In the genomic region with DNA sequence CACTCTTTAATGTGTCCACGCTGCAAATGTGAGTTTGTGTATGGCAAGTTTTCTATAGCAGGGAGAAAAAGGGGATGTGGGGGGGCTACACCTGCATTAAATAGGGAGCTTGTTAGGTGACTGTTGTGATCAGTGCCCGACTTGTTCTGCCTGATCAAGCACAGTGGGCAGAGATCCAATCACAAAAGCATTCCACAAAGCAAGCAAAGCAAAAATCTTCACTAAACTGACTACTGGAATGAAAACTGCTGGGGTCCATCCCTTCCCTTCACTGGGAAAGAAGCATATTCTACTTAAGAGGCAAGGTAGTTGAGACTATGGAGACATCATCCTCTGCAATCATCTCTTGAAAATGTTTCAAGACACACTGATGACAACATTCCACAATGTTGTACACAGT, we compare ENCODE assay signal across 28 cellular contexts. TPM values are rescaled to one million over a fixed set of nuclear protein-coding genes. Genes with fewer than 3 reads are reported as not detected.
"Had no signal": no experiment of that assay in that cellular context is flagged by ENCODE, and none has a peak within 500 bp of the region (broad histone marks: within the 10 kb centered on the region; RNA-seq: fewer than 3 reads in every experiment).

No MANE protein-coding gene starts in this region.

- H3K9me3 ChIP-seq: mucosa of descending colon, sigmoid colon, testis, upper lobe of right lung had no signal

- H3K27ac Mint-ChIP-seq: activated CD4-positive, alpha-beta memory T cell treated with anti-CD3 and anti-CD28 coated beads, Interleukin-2, amount 10 ng/mL, durations not matched to agents 7 days and 5 days; activated CD4-positive, alpha-beta T cell treated with anti-CD3 and anti-CD28 coated beads, Interleukin-2, amount 10 ng/mL, durations not matched to agents 24 days and 14 days; activated naive CD4-positive, alpha-beta T cell treated with anti-CD3 and anti-CD28 coated beads, Interleukin-2, amount 10 ng/mL, durations not matched to agents 7 days and 5 days; activated T-cell treated with anti-CD3 and anti-CD28 coated beads, Interleukin-2, amount 50 U/mL, for 72 hours; memory B cell; stimulated activated naive B cell treated with anti-CD40 and anti-IgM and Interleukin-4, amounts not matched to agents 10 μg/mL and 1 μg/mL and 100 μg/mL, for 72 hours had no signal

- DNase-seq: activated CD4-positive, alpha-beta memory T cell treated with anti-CD3 and anti-CD28 coated beads, Interleukin-2, amount 10 ng/mL, durations not matched to agents 7 days and 5 days; activated CD4-positive, alpha-beta T cell treated with anti-CD3 and anti-CD28 coated beads, Interleukin-2, amount 10 ng/mL, durations not matched to agents 24 days and 14 days; activated effector memory CD4-positive, alpha-beta T cell treated with Interleukin-2 at 50 U/mL for 16 hours; activated naive CD4-positive, alpha-beta T cell treated with anti-CD3 and anti-CD28 coated beads, Interleukin-2, amount 10 ng/mL, durations not matched to agents 7 days and 5 days; activated T-cell treated with anti-CD3 and anti-CD28 coated beads, Interleukin-2, amount 50 U/mL, for 72 hours; effector CD8-positive, alpha-beta T cell; foreskin keratinocyte; left cardiac atrium; mucosa of descending colon; sigmoid colon; stimulated activated CD4-positive, alpha-beta T cell treated with anti-CD3 and anti-CD28 coated beads, Interleukin-2, amount 100 ng/mL, for 48 hours; stimulated activated CD8-positive, alpha-beta memory T cell treated with anti-CD3 and anti-CD28 coated beads, Interleukin-4, amount 100 ng/mL, for 48 hours; stimulated activated naive B cell treated with anti-CD40 and anti-IgM and Interleukin-4, amounts not matched to agents 10 μg/mL and 1 μg/mL and 100 μg/mL, for 72 hours; SW 1271; testis; upper lobe of right lung had no signal

- H3K4me2 ChIP-seq: hepatocyte, smooth muscle cell had no signal

- H3K4me3 ChIP-seq: cardiac muscle cell, hepatocyte, mucosa of descending colon, sigmoid colon, smooth muscle cell, testis, upper lobe of right lung had no signal

- H3K27ac ChIP-seq: cardiac muscle cell, foreskin keratinocyte, hepatocyte, sigmoid colon, testis, upper lobe of right lung had no signal

- H3K27me3 ChIP-seq: testis had no signal

- H3K4me1 Mint-ChIP-seq: activated CD4-positive, alpha-beta memory T cell treated with anti-CD3 and anti-CD28 coated beads, Interleukin-2, amount 10 ng/mL, durations not matched to agents 7 days and 5 days; activated CD4-positive, alpha-beta T cell treated with anti-CD3 and anti-CD28 coated beads, Interleukin-2, amount 10 ng/mL, durations not matched to agents 24 days and 14 days; activated naive CD4-positive, alpha-beta T cell treated with anti-CD3 and anti-CD28 coated beads, Interleukin-2, amount 10 ng/mL, durations not matched to agents 7 days and 5 days; memory B cell; stimulated activated naive B cell treated with anti-CD40 and anti-IgM and Interleukin-4, amounts not matched to agents 10 μg/mL and 1 μg/mL and 100 μg/mL, for 72 hours had no signal

- H3K4me1 ChIP-seq: foreskin keratinocyte, testis, upper lobe of right lung had no signal

- H3K36me3 ChIP-seq: cardiac muscle cell, sigmoid colon, upper lobe of right lung had no signal

- H3K79me2 ChIP-seq: hepatocyte had no signal

- FAIRE-seq: islet of Langerhans had no signal

- H2AFZ ChIP-seq: hepatocyte had no signal

- H3K36me3 Mint-ChIP-seq: activated naive CD4-positive, alpha-beta T cell treated with anti-CD3 and anti-CD28 coated beads, Interleukin-2, amount 10 ng/mL, durations not matched to agents 7 days and 5 days; memory B cell had no signal

- H3K4me3 Mint-ChIP-seq: activated CD4-positive, alpha-beta memory T cell treated with anti-CD3 and anti-CD28 coated beads, Interleukin-2, amount 10 ng/mL, durations not matched to agents 7 days and 5 days; activated CD4-positive, alpha-beta T cell treated with anti-CD3 and anti-CD28 coated beads, Interleukin-2, amount 10 ng/mL, durations not matched to agents 24 days and 14 days; activated naive CD4-positive, alpha-beta T cell treated with anti-CD3 and anti-CD28 coated beads, Interleukin-2, amount 10 ng/mL, durations not matched to agents 7 days and 5 days; activated T-cell treated with anti-CD3 and anti-CD28 coated beads, Interleukin-2, amount 50 U/mL, for 72 hours; memory B cell; neural crest cell; stimulated activated naive B cell treated with anti-CD40 and anti-IgM and Interleukin-4, amounts not matched to agents 10 μg/mL and 1 μg/mL and 100 μg/mL, for 72 hours had no signal

- ATAC-seq: activated CD4-positive, CD25-positive, alpha-beta regulatory T cell treated with anti-CD3 and anti-CD28 coated beads, Interleukin-2, amount 50 U/mL, for 24 hours; activated T-cell treated with anti-CD3 and anti-CD28 coated beads, Interleukin-2, amount 50 U/mL, for 72 hours; foreskin keratinocyte; left cardiac atrium; mucosa of descending colon; stimulated activated naive B cell treated with anti-CD40 and anti-IgM and Interleukin-4, amounts not matched to agents 10 μg/mL and 1 μg/mL and 100 μg/mL, for 72 hours; upper lobe of right lung had no signal

- H3K9me3 Mint-ChIP-seq: activated CD4-positive, alpha-beta memory T cell treated with anti-CD3 and anti-CD28 coated beads, Interleukin-2, amount 10 ng/mL, durations not matched to agents 7 days and 5 days; activated CD4-positive, alpha-beta T cell treated with anti-CD3 and anti-CD28 coated beads, Interleukin-2, amount 10 ng/mL, durations not matched to agents 24 days and 14 days; activated naive CD4-positive, alpha-beta T cell treated with anti-CD3 and anti-CD28 coated beads, Interleukin-2, amount 10 ng/mL, durations not matched to agents 7 days and 5 days; activated T-cell treated with anti-CD3 and anti-CD28 coated beads, Interleukin-2, amount 50 U/mL, for 72 hours; memory B cell; neural crest cell; stimulated activated naive B cell treated with anti-CD40 and anti-IgM and Interleukin-4, amounts not matched to agents 10 μg/mL and 1 μg/mL and 100 μg/mL, for 72 hours had no signal

RNA-seq across cellular contexts. Expression of a gene that starts 5.2 kb away (rescaled TPM):
- total RNA-seq: activated CD4-positive, alpha-beta memory T cell treated with anti-CD3 and anti-CD28 coated beads, Interleukin-2, amount 10 ng/mL, durations not matched to agents 7 days and 5 days; activated T-cell treated with anti-CD3 and anti-CD28 coated beads, Interleukin-2, amount 50 U/mL, for 72 hours; cardiac muscle cell; chondrocyte; foreskin keratinocyte; left cardiac atrium; mucosa of descending colon; osteoblast; posterior vena cava; renal cortical epithelial cell; sigmoid colon; T-helper 2 cell treated with Interferon-gamma antibody and Interleukin-4, amounts not matched to agents 100 ng/mL and 5 ng/mL, for 36 hours; upper lobe of right lung had no signal
- polyA plus RNA-seq: cardiac muscle cell, foreskin keratinocyte, hepatocyte, sigmoid colon had no signal
